Comparison of ENCODE assay signal across 8 cellular contexts in genomic region chr3:49120438-49121135, GRCh38. TPM values are rescaled to one million over a fixed set of nuclear protein-coding genes. Genes with fewer than 3 reads are reported as not detected.
DNase-seq lines count a peak whose midpoint lies in the region; ATAC-seq and TF ChIP-seq lines count a peak whose summit lies in the region.

Gene USP19, minus strand, starts transcription at chr3:49120823. Its CDS starts 1,678 bp downstream, at chr3:49119145.

- H3K79me2 ChIP-seq in KMS-11 (ENCODE audit: insufficient read depth, low read depth): peaks cover 12% of the 10 kb centered on the region; the same call in 1 of the 2 replicates

- H3K36me3 ChIP-seq in KMS-11 (ENCODE audit: insufficient read depth) (no peaks in the 10 kb centered on the region), RWPE2 (ENCODE audit: low read depth) (peaks cover 38% of the 10 kb centered on the region)

- no peaks in the 10 kb centered on the region for H3K9me3 Mint-ChIP-seq in activated T-helper 2 cell treated with anti-CD3 and anti-CD28 coated beads, Interferon-gamma antibody, Interleukin-2, Interleukin-4, amounts not matched to agents 10 μg/mL and 5 μg/mL and 100 μg/mL, durations not matched to agents 14 hours and 24 hours and 36 hours
- no peaks in the 10 kb centered on the region for H3K9me3 Mint-ChIP-seq in nephron
- H3K9me3 Mint-ChIP-seq in stimulated activated naive CD8-positive, alpha-beta T cell treated with anti-CD3 and anti-CD28 coated beads, Interleukin-15, Interleukin-2, amounts not matched to agents 100 ng/mL and 50 ng/mL, for 24 hours: no peaks in the 10 kb centered on the region

- peak within 1 kb of the TSS; percentile 98 for H3K4me2 ChIP-seq in KMS-11

- H4K20me1 ChIP-seq in KMS-11 (ENCODE audit: insufficient read depth): no peaks in the 10 kb centered on the region

- peak within 1 kb of the TSS; percentile 80 for H3K27ac Mint-ChIP-seq in activated T-helper 2 cell treated with anti-CD3 and anti-CD28 coated beads, Interferon-gamma antibody, Interleukin-2, Interleukin-4, amounts not matched to agents 10 μg/mL and 5 μg/mL and 100 μg/mL, durations not matched to agents 14 hours and 24 hours and 36 hours
- peak within 1 kb of the TSS; percentile 88 to 97 (median 92) for H3K27ac Mint-ChIP-seq in nephron
- peak within 1 kb of the TSS; percentile 91 for H3K27ac Mint-ChIP-seq in stimulated activated naive CD8-positive, alpha-beta T cell treated with anti-CD3 and anti-CD28 coated beads, Interleukin-15, Interleukin-2, amounts not matched to agents 100 ng/mL and 50 ng/mL, for 24 hours

- TF ChIP-seq CTCF in KMS-11 (conservative IDR thresholded peaks at IDR 0.05; ENCODE audit: low read depth, low read length) (no peak), RWPE2 (IDR thresholded peaks at IDR 0.05; ENCODE audit: poor library complexity, severe bottlenecking) (no peak), fibroblast of mammary gland (conservative IDR thresholded peaks at IDR 0.05; ENCODE audit: control insufficient read depth, insufficient read depth, low read depth, low read length) (no peak), nephron (IDR thresholded peaks at IDR 0.05; ENCODE audit: unreplicated experiment in 3 of 3) (no peak)

- H3K4me3 Mint-ChIP-seq in activated T-helper 2 cell treated with anti-CD3 and anti-CD28 coated beads, Interferon-gamma antibody, Interleukin-2, Interleukin-4, amounts not matched to agents 10 μg/mL and 5 μg/mL and 100 μg/mL, durations not matched to agents 14 hours and 24 hours and 36 hours (ENCODE audit: low read depth): peak within 1 kb of the TSS; percentile 88
- peak within 1 kb of the TSS; percentile 88 to 95 (median 93) for H3K4me3 Mint-ChIP-seq in nephron
- peak within 1 kb of the TSS; percentile 91 for H3K4me3 Mint-ChIP-seq in stimulated activated naive CD8-positive, alpha-beta T cell treated with anti-CD3 and anti-CD28 coated beads, Interleukin-15, Interleukin-2, amounts not matched to agents 100 ng/mL and 50 ng/mL, for 24 hours

- H3K27ac ChIP-seq in KMS-11 (peak within 1 kb of the TSS; percentile 63), RWPE2 (ENCODE audit: poor library complexity, severe bottlenecking) (peak within 1 kb of the TSS; percentile 62)

- peak within 1 kb of the TSS; percentile 54 for H2AFZ ChIP-seq in KMS-11 (ENCODE audit: low read depth)

- H3K9ac ChIP-seq in KMS-11: peak within 1 kb of the TSS; percentile 78

- intact Hi-C loops in activated T-helper 2 cell treated with anti-CD3 and anti-CD28 coated beads, Interferon-gamma antibody, Interleukin-2, Interleukin-4, amounts not matched to agents 10 μg/mL and 5 μg/mL and 100 μg/mL, durations not matched to agents 14 hours and 24 hours and 36 hours (cut with micrococcal nuclease): loop anchor here (1.0 to 5.0 kb wide), 3 partner anchors 16 to 47 kb away; partner anchors contain the start of genes CCDC71, QARS1 and QRICH1

- H3K4me3 ChIP-seq in KMS-11 (IDR thresholded peaks at IDR 0.05; ENCODE audit: insufficient read depth, low read depth, low read length) (peak within 1 kb of the TSS; percentile 64), RWPE2 (ENCODE audit: severe bottlenecking) (peak within 1 kb of the TSS; percentile 78), fibroblast of mammary gland (ENCODE audit: control insufficient read depth, low read depth, low read length) (peak within 1 kb of the TSS; percentile 85)

- H3K27me3 ChIP-seq in KMS-11 (ENCODE audit: insufficient read depth, low read depth): no peaks in the 10 kb centered on the region
- no peaks in the 10 kb centered on the region for H3K27me3 ChIP-seq in RWPE2 (ENCODE audit: insufficient read depth, poor library complexity, severe bottlenecking)

- H3K27me3 Mint-ChIP-seq in activated T-helper 2 cell treated with anti-CD3 and anti-CD28 coated beads, Interferon-gamma antibody, Interleukin-2, Interleukin-4, amounts not matched to agents 10 μg/mL and 5 μg/mL and 100 μg/mL, durations not matched to agents 14 hours and 24 hours and 36 hours (ENCODE audit: low read depth): no peaks in the 10 kb centered on the region
- no peaks in the 10 kb centered on the region for H3K27me3 Mint-ChIP-seq in nephron (ENCODE audit: low read depth)
- H3K27me3 Mint-ChIP-seq in stimulated activated naive CD8-positive, alpha-beta T cell treated with anti-CD3 and anti-CD28 coated beads, Interleukin-15, Interleukin-2, amounts not matched to agents 100 ng/mL and 50 ng/mL, for 24 hours: no peaks in the 10 kb centered on the region

- H3K4me1 ChIP-seq in KMS-11 (ENCODE audit: low read depth, poor library complexity, severe bottlenecking) (peaks cover 4% of the 10 kb centered on the region), RWPE2 (ENCODE audit: insufficient read depth, poor library complexity, severe bottlenecking) (peaks cover 8% of the 10 kb centered on the region)

- H3K9me3 ChIP-seq in RWPE2 (ENCODE audit: severe bottlenecking): no peaks in the 10 kb centered on the region

- peaks cover 35% of the 10 kb centered on the region for H3K36me3 Mint-ChIP-seq in activated T-helper 2 cell treated with anti-CD3 and anti-CD28 coated beads, Interferon-gamma antibody, Interleukin-2, Interleukin-4, amounts not matched to agents 10 μg/mL and 5 μg/mL and 100 μg/mL, durations not matched to agents 14 hours and 24 hours and 36 hours (ENCODE audit: low read depth)
- H3K36me3 Mint-ChIP-seq in nephron (ENCODE audit: low read depth): peaks cover 41% of the 10 kb centered on the region
- H3K36me3 Mint-ChIP-seq in stimulated activated naive CD8-positive, alpha-beta T cell treated with anti-CD3 and anti-CD28 coated beads, Interleukin-15, Interleukin-2, amounts not matched to agents 100 ng/mL and 50 ng/mL, for 24 hours (ENCODE audit: low read depth): peaks cover 29% of the 10 kb centered on the region

- peak; percentile 68 for DNase-seq in DMS79 (lab: John Stamatoyannopoulos, UW)
- DNase-seq in RWPE2 (ENCODE audit: low spot score): peak; percentile 87
- peak; percentile 93 for DNase-seq in activated T-helper 2 cell treated with anti-CD3 and anti-CD28 coated beads, Interferon-gamma antibody, Interleukin-2, Interleukin-4, amounts not matched to agents 10 μg/mL and 5 μg/mL and 100 μg/mL, durations not matched to agents 14 hours and 24 hours and 36 hours (ENCODE audit: low spot score)
- peak; percentile 91 for DNase-seq in fibroblast of mammary gland (ENCODE audit: low read depth)

- peak; percentile 88 for ATAC-seq in GM21576 (IDR thresholded peaks at IDR 0.05; ENCODE audit: unreplicated experiment)
- ATAC-seq in RWPE2 (ENCODE audit: low read depth): peak; percentile 91

- H3K4me1 Mint-ChIP-seq in activated T-helper 2 cell treated with anti-CD3 and anti-CD28 coated beads, Interferon-gamma antibody, Interleukin-2, Interleukin-4, amounts not matched to agents 10 μg/mL and 5 μg/mL and 100 μg/mL, durations not matched to agents 14 hours and 24 hours and 36 hours (ENCODE audit: low read depth): peaks cover 11% of the 10 kb centered on the region
- H3K4me1 Mint-ChIP-seq in nephron: no peaks in the 10 kb centered on the region
- H3K4me1 Mint-ChIP-seq in stimulated activated naive CD8-positive, alpha-beta T cell treated with anti-CD3 and anti-CD28 coated beads, Interleukin-15, Interleukin-2, amounts not matched to agents 100 ng/mL and 50 ng/mL, for 24 hours (ENCODE audit: low read depth): peaks cover 19% of the 10 kb centered on the region

RNA-seq across cellular contexts. Expression of gene USP19, which starts in this region (rescaled TPM):
- 47.9 and 54.8 TPM in 2 replicates for total RNA-seq in activated T-helper 2 cell treated with anti-CD3 and anti-CD28 coated beads, Interferon-gamma antibody, Interleukin-2, Interleukin-4, amounts not matched to agents 10 μg/mL and 5 μg/mL and 100 μg/mL, durations not matched to agents 14 hours and 24 hours and 36 hours

Comparison
In these comparisons a context has a peak if more than half of its experiments do, and no peak if none do; other contexts are left out.
1. Peak in every context shown above with its lines: DNase-seq, ATAC-seq, H3K4me3 ChIP-seq and H3K27ac ChIP-seq.